In genomic region chr6:43575772-43576551, GRCh38 we compare ENCODE assay signal across 8 cellular contexts. TPM values are rescaled to one million over a fixed set of nuclear protein-coding genes. Genes with fewer than 3 reads are reported as not detected.
DNase-seq lines count a peak whose midpoint lies in the region; ATAC-seq and TF ChIP-seq lines count a peak whose summit lies in the region.

Gene POLH (plus strand): TSS chr6:43576185. CDS start chr6:43582320, 6,135 bp downstream.
Gene XPO5 (minus strand): TSS chr6:43576038. CDS start chr6:43575864, 174 bp downstream.

- intact Hi-C loops in mucosa of descending colon (cut with DNase I, micrococcal nuclease), result no loop called here

- TF ChIP-seq RAD21 in Ishikawa (IDR thresholded peaks at IDR 0.05; ENCODE audit: low read depth), result no peak

- peak within 1 kb of the TSS; percentile 79 for H3K4me3 ChIP-seq in mucosa of descending colon

- ATAC-seq in GM21576 (IDR thresholded peaks at IDR 0.05; ENCODE audit: unreplicated experiment), result peak; percentile 80
- peak; percentile 99 for ATAC-seq in mucosa of descending colon

- no peak; the same call in 1 of the 2 replicates for TF ChIP-seq EP300 in Ishikawa (IDR thresholded peaks at IDR 0.05; ENCODE audit: borderline replicate concordance)

- H3K4me1 ChIP-seq in mucosa of descending colon (ENCODE audit: low read depth), result peaks cover 8% of the 10 kb centered on the region

- no peaks in the 10 kb centered on the region for H3K9me3 ChIP-seq in mucosa of descending colon

- DNase-seq in DMS114 treated with DMSO at 0.1 percent for 48 hours (lab: John Stamatoyannopoulos, UW; ENCODE audit: unreplicated experiment) (peak; percentile 93), OCI-M2 (lab: John Stamatoyannopoulos, UW; ENCODE audit: unreplicated experiment) (peak; percentile 88), activated T-cell treated with anti-CD3 and anti-CD28 coated beads for 4 hours (peak; percentile 86), epithelial cell of prostate (ENCODE audit: low read depth, low spot score) (peak; percentile 70), mucosa of descending colon (peak; percentile 95 to 96 (median 95))
- peak; percentile 79 to 83 for DNase-seq in stimulated activated CD8-positive, alpha-beta memory T cell treated with anti-CD3 and anti-CD28 coated beads, Interleukin-4, amount 100 ng/mL, for 1 hour (ENCODE audit: low read depth in 2 of 2, low spot score in 1 of 2)

- no peak for TF ChIP-seq CTCF in mucosa of descending colon (IDR thresholded peaks at IDR 0.05)

- H3K36me3 ChIP-seq in mucosa of descending colon (ENCODE audit: low read depth), result no peaks in the 10 kb centered on the region

- H3K27ac ChIP-seq in epithelial cell of prostate, result peak within 1 kb of the TSS; percentile 94

TF ChIP-seq in Ishikawa, 13 proteins besides CTCF, POLR2A, EP300 and RAD21:
- TF ChIP-seq YY1 (IDR thresholded peaks at IDR 0.05; ENCODE audit: low read depth) (peak; percentile 8; the same call in 1 of the 2 replicates), TAF1 (IDR thresholded peaks at IDR 0.05; ENCODE audit: low read depth) (peak; percentile 94), CEBPB (IDR thresholded peaks at IDR 0.05) (no peak), TCF12 (IDR thresholded peaks at IDR 0.05; ENCODE audit: low read depth) (peak; percentile 49; the same call in 1 of the 2 replicates), ZBTB7A (IDR thresholded peaks at IDR 0.05; ENCODE audit: low read depth) (peak; percentile 60; the same call in 1 of the 2 replicates), EGR1 (IDR thresholded peaks at IDR 0.05) (peak; percentile 45; the same call in 1 of the 2 replicates), TEAD4 (IDR thresholded peaks at IDR 0.05) (0 out of 2 replicates have a peak, but pooled peaks have one; percentile 2), CREB1 (IDR thresholded peaks at IDR 0.05; ENCODE audit: low read depth) (no peak), FOXM1 (IDR thresholded peaks at IDR 0.05; ENCODE audit: borderline replicate concordance, low read depth) (no peak), NFIC (IDR thresholded peaks at IDR 0.05) (peak; percentile 5; the same call in 1 of the 2 replicates), USF1 (IDR thresholded peaks at IDR 0.05) (peak; percentile 49; the same call in 1 of the 2 replicates)
- TF ChIP-seq, protein P1, sequence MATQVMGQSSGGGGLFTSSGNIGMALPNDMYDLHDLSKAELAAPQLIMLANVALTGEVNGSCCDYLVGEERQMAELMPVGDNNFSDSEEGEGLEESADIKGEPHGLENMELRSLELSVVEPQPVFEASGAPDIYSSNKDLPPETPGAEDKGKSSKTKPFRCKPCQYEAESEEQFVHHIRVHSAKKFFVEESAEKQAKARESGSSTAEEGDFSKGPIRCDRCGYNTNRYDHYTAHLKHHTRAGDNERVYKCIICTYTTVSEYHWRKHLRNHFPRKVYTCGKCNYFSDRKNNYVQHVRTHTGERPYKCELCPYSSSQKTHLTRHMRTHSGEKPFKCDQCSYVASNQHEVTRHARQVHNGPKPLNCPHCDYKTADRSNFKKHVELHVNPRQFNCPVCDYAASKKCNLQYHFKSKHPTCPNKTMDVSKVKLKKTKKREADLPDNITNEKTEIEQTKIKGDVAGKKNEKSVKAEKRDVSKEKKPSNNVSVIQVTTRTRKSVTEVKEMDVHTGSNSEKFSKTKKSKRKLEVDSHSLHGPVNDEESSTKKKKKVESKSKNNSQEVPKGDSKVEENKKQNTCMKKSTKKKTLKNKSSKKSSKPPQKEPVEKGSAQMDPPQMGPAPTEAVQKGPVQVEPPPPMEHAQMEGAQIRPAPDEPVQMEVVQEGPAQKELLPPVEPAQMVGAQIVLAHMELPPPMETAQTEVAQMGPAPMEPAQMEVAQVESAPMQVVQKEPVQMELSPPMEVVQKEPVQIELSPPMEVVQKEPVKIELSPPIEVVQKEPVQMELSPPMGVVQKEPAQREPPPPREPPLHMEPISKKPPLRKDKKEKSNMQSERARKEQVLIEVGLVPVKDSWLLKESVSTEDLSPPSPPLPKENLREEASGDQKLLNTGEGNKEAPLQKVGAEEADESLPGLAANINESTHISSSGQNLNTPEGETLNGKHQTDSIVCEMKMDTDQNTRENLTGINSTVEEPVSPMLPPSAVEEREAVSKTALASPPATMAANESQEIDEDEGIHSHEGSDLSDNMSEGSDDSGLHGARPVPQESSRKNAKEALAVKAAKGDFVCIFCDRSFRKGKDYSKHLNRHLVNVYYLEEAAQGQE (IDR thresholded peaks at IDR 0.05; ENCODE audit: low read depth), result 0 out of 2 replicates have a peak, but pooled peaks have one; percentile 11
- TF ChIP-seq, protein P2, sequence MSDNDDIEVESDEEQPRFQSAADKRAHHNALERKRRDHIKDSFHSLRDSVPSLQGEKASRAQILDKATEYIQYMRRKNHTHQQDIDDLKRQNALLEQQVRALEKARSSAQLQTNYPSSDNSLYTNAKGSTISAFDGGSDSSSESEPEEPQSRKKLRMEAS (IDR thresholded peaks at IDR 0.05), result peak; percentile 91

RNA-seq across cellular contexts. Expression of gene POLH, which starts in this region (rescaled TPM):
- total RNA-seq in mucosa of descending colon, result 10 to 100 TPM; 12.0 to 17.1 (median 14.2) TPM

RNA-seq across cellular contexts. Expression of gene XPO5, which starts in this region (rescaled TPM):
- 10 to 100 TPM; 24.0 to 29.4 (median 29.2) TPM for total RNA-seq in mucosa of descending colon

Comparison
In these comparisons a context has a peak if more than half of its experiments do, and no peak if none do; other contexts are left out.
1. Peak in every context shown above with its lines: DNase-seq, ATAC-seq, H3K4me3 ChIP-seq and H3K27ac ChIP-seq.